ENCODE assay signal across 1 cellular context in the genomic region with DNA sequence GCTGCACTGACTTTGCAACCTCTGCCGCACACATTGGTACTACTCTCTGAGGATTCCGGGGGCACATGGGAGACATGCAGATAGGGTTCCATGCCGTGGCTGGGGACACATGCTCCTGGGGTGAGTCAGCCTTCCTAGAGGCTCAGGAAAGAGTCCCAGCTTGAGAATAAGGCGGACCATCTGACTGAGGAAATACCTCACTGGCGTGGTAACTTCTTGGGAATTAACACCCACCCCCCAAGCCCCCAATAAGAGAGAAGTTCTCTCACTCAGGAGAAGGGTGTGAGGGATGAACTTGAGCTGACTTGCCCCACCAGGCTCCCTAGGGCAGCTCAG.
TF ChIP-seq lines count a peak whose summit lies in the region.

No MANE protein-coding gene starts in this region.

TF ChIP-seq in GM12878, 131 proteins besides CTCF, POLR2A, EP300 and RAD21:
- TF ChIP-seq CHD4 (IDR thresholded peaks at IDR 0.05) (no peak), PRDM15 (CRISPR knock-in tag; IDR thresholded peaks at IDR 0.05) (no peak), STAT1 (conservative IDR thresholded peaks at IDR 0.05) (no peak), MEF2B (IDR thresholded peaks at IDR 0.05; ENCODE audit: partially characterized antibody, poor library complexity, severe bottlenecking) (no peak), SMC3 (IDR thresholded peaks at IDR 0.05; ENCODE audit: borderline replicate concordance, low read length) (no peak), PAX8 (IDR thresholded peaks at IDR 0.05) (no peak)
TF ChIP-seq in GM12878: peak in this region for 0.
